In genomic region chr19:35248310-35249145, GRCh38 we compare ENCODE assay signal across 8 cellular contexts. TPM values are rescaled to one million over a fixed set of nuclear protein-coding genes. Genes with fewer than 3 reads are reported as not detected.
DNase-seq lines count a peak whose midpoint lies in the region; ATAC-seq and TF ChIP-seq lines count a peak whose summit lies in the region.

Gene LSR, plus strand, starts transcription at chr19:35249002. Its CDS starts 21 bp downstream, at chr19:35249023.

- H3K56ac ChIP-seq in H9 (ENCODE audit: insufficient read length, low read depth, low read length): peak within 1 kb of the TSS; percentile 95

- peak within 1 kb of the TSS; percentile 27 for H4K91ac ChIP-seq in H9 (ENCODE audit: insufficient read length, low read depth, low read length)

- H3K4me3 Mint-ChIP-seq in H9 (peak within 1 kb of the TSS; percentile 99 to 100), naive B cell (peak within 1 kb of the TSS; percentile 82 to 96 (median 93))
- peak within 1 kb of the TSS; percentile 79 for H3K4me3 Mint-ChIP-seq in activated CD4-positive, alpha-beta T cell treated with anti-CD3 and anti-CD28 coated beads, Interleukin-2, amount 10 ng/mL, durations not matched to agents 24 days and 14 days

- peaks cover 0 to 3% of the 10 kb centered on the region in 2 experiments; a peak in 2 of 5 replicates for H3K9me3 Mint-ChIP-seq in H9
- H3K9me3 Mint-ChIP-seq in activated CD4-positive, alpha-beta T cell treated with anti-CD3 and anti-CD28 coated beads, Interleukin-2, amount 10 ng/mL, durations not matched to agents 24 days and 14 days: peaks cover 3% of the 10 kb centered on the region
- peaks cover 0 to under 1% (median 0%) of the 10 kb centered on the region in 7 donors for H3K9me3 Mint-ChIP-seq in naive B cell

- peak within 1 kb of the TSS; percentile 98 for H2BK12ac ChIP-seq in H9 (ENCODE audit: insufficient read length, low read depth, low read length)

- peak within 1 kb of the TSS; percentile 100 for H3K14ac ChIP-seq in H9 (ENCODE audit: insufficient read depth, low read length)

- peak; percentile 14; the same call in 1 of the 3 replicates for TF ChIP-seq CTCF in H9 (conservative IDR thresholded peaks at IDR 0.05)

- H3K27ac Mint-ChIP-seq in H9 (peak within 1 kb of the TSS; percentile 100), naive B cell (peak within 1 kb of the TSS; percentile 93 to 97 (median 94))
- peak within 1 kb of the TSS; percentile 42 for H3K27ac Mint-ChIP-seq in activated CD4-positive, alpha-beta T cell treated with anti-CD3 and anti-CD28 coated beads, Interleukin-2, amount 10 ng/mL, durations not matched to agents 24 days and 14 days

- in situ Hi-C loops in G401 (cut with HindIII; ENCODE audit: low sequenced_read_pairs): no loop called here

- DNase-seq in G401 (ENCODE audit: low spot score) (peak; percentile 41), H9 (peak; percentile 95), NCI-H1436 (lab: John Stamatoyannopoulos, UW) (peak; percentile 92), naive B cell (peak; percentile 77), UCSD-AML1 (lab: John Stamatoyannopoulos, UW; ENCODE audit: unreplicated experiment) (no peak)
- peak; percentile 83 for DNase-seq in activated CD4-positive, alpha-beta T cell treated with anti-CD3 and anti-CD28 coated beads, Interleukin-2, amount 10 ng/mL, durations not matched to agents 24 days and 14 days
- peak; percentile 69 for DNase-seq in effector CD8-positive, alpha-beta T cell (lab: John Stamatoyannopoulos, UW)

- H3K4me3 ChIP-seq in subcutaneous abdominal adipose tissue (ENCODE audit: low read depth in 1 of 5, low read length in 5 of 5): peak within 1 kb of the TSS in 4 of 5 donors; percentile 51 to 72 (median 67)

- H3K36me3 Mint-ChIP-seq in H9 (ENCODE audit: insufficient read depth in 1 of 3, low read depth in 3 of 3): peaks cover 27 to 43% (median 39%) of the 10 kb centered on the region in 3 experiments
- peaks cover 4% of the 10 kb centered on the region for H3K36me3 Mint-ChIP-seq in activated CD4-positive, alpha-beta T cell treated with anti-CD3 and anti-CD28 coated beads, Interleukin-2, amount 10 ng/mL, durations not matched to agents 24 days and 14 days (ENCODE audit: low read depth)
- no peaks in the 10 kb centered on the region for H3K36me3 Mint-ChIP-seq in naive B cell

- peaks cover 0 to 5% (median 0%) of the 10 kb centered on the region in 5 donors for H3K36me3 ChIP-seq in subcutaneous abdominal adipose tissue (ENCODE audit: control insufficient read depth in 5 of 5, insufficient read depth in 5 of 5, low read length in 5 of 5)

- peaks cover 7% of the 10 kb centered on the region for H3K23me2 ChIP-seq in H9 (ENCODE audit: insufficient read length, low read depth, low read length, poor library complexity, severe bottlenecking)

- H3K27me3 Mint-ChIP-seq in H9 (ENCODE audit: low read depth) (no peaks in the 10 kb centered on the region; the same call in 1 of the 2 replicates), naive B cell (peaks cover 0 to 6% (median 5%) of the 10 kb centered on the region in 3 donors)
- H3K27me3 Mint-ChIP-seq in activated CD4-positive, alpha-beta T cell treated with anti-CD3 and anti-CD28 coated beads, Interleukin-2, amount 10 ng/mL, durations not matched to agents 24 days and 14 days: peaks cover 48% of the 10 kb centered on the region

- H3K9me3 ChIP-seq in H9 (ENCODE audit: control insufficient read depth, low read depth, low read length): no peaks in the 10 kb centered on the region
- peaks cover 0 to 11% (median 0%) of the 10 kb centered on the region in 5 donors for H3K9me3 ChIP-seq in subcutaneous abdominal adipose tissue (ENCODE audit: control insufficient read depth in 5 of 5, low read length in 5 of 5)

- no peak within 1 kb of the TSS; the same call in 1 of the 2 replicates for H3K4ac ChIP-seq in H9 (ENCODE audit: low read depth, low read length)

- WGBS in H9 (ENCODE audit: extremely low coverage, insufficient read length, low lambda C conversion rate): no CpG with 5 or more reads among the region's 69 CpGs

- peak within 1 kb of the TSS; percentile 95 for H4K8ac ChIP-seq in H9 (replicated peaks; ENCODE audit: insufficient read length, low read depth, low read length)

- H3T11ph ChIP-seq in H9 (ENCODE audit: low read length): peak within 1 kb of the TSS; percentile 89

- no peak within 1 kb of the TSS for H2AK5ac ChIP-seq in H9 (ENCODE audit: insufficient read length, low read length)

- no peaks in the 10 kb centered on the region; the same call in 1 of the 2 replicates for H3K4me1 ChIP-seq in H9 (ENCODE audit: insufficient read depth, low read length)
- H3K4me1 ChIP-seq in subcutaneous abdominal adipose tissue (ENCODE audit: control insufficient read depth in 5 of 5, insufficient read depth in 5 of 5, low read length in 5 of 5): peaks cover 0 to 34% (median 18%) of the 10 kb centered on the region in 5 donors

- H2BK15ac ChIP-seq in H9 (ENCODE audit: low read depth, low read length): no peak within 1 kb of the TSS

- H3K4me1 Mint-ChIP-seq in H9: peaks cover 33 to 38% of the 10 kb centered on the region in 2 experiments
- H3K4me1 Mint-ChIP-seq in activated CD4-positive, alpha-beta T cell treated with anti-CD3 and anti-CD28 coated beads, Interleukin-2, amount 10 ng/mL, durations not matched to agents 24 days and 14 days: peaks cover 19% of the 10 kb centered on the region
- peaks cover 22 to 40% (median 30%) of the 10 kb centered on the region in 3 donors for H3K4me1 Mint-ChIP-seq in naive B cell

- ATAC-seq in naive B cell (ENCODE audit: low read depth in 2 of 2): peak; percentile 84 to 85

- peak within 1 kb of the TSS; percentile 71 for H2AFZ ChIP-seq in H9 (ENCODE audit: low read length)

- H3K23ac ChIP-seq in H9 (ENCODE audit: insufficient read length, low read depth, low read length): peak within 1 kb of the TSS; percentile 77

- peak within 1 kb of the TSS; percentile 100 for H2BK5ac ChIP-seq in H9 (ENCODE audit: insufficient read length, low read length)

- H3K27ac ChIP-seq in H9 (ENCODE audit: insufficient read length, low read depth, low read length) (peak within 1 kb of the TSS; percentile 99), subcutaneous abdominal adipose tissue (ENCODE audit: low read depth, low read length) (no peak within 1 kb of the TSS)

- peak within 1 kb of the TSS; percentile 100 for H3K18ac ChIP-seq in H9 (ENCODE audit: insufficient read length, low read depth, low read length)

- peak within 1 kb of the TSS; percentile 97 for H4K5ac ChIP-seq in H9 (ENCODE audit: insufficient read length, low read depth, low read length)

- H3K79me1 ChIP-seq in H9 (ENCODE audit: insufficient read depth, low read depth, low read length, poor library complexity, severe bottlenecking): peaks cover 5% of the 10 kb centered on the region

- intact Hi-C loops in activated CD4-positive, alpha-beta T cell treated with anti-CD3 and anti-CD28 coated beads, Interleukin-2, amount 10 ng/mL, durations not matched to agents 24 days and 14 days (cut with micrococcal nuclease): loop anchor here (5.0 kb wide), 1 partner anchor 36 kb away; no protein-coding TSS in a partner anchor

- peaks cover 6% of the 10 kb centered on the region for H4K20me1 ChIP-seq in H9 (ENCODE audit: control insufficient read depth, insufficient read depth, insufficient read length)

- H3K9ac ChIP-seq in H9 (ENCODE audit: extremely low read depth, insufficient read length, low read length): peak within 1 kb of the TSS; percentile 99
- H3K9ac ChIP-seq in subcutaneous abdominal adipose tissue (ENCODE audit: low read length in 5 of 5): peak within 1 kb of the TSS in 3 of 5 donors; percentile 30 to 60 (median 47)

- H3K4me2 ChIP-seq in H9 (ENCODE audit: insufficient read depth, insufficient read length, low read length): peak within 1 kb of the TSS; percentile 67

- peak within 1 kb of the TSS; percentile 76 for H2BK120ac ChIP-seq in H9 (ENCODE audit: low read depth, low read length, poor library complexity, severe bottlenecking)

- H2BK20ac ChIP-seq in H9 (ENCODE audit: low read depth, low read length, poor library complexity, severe bottlenecking): no peak within 1 kb of the TSS

- H3K79me2 ChIP-seq in H9 (ENCODE audit: insufficient read depth, low read length): peaks cover 15% of the 10 kb centered on the region; the same call in 1 of the 2 replicates

- H3K27me3 ChIP-seq in H9 (ENCODE audit: insufficient read depth, low read length): no peaks in the 10 kb centered on the region
- peaks cover 11 to 29% (median 25%) of the 10 kb centered on the region in 5 donors for H3K27me3 ChIP-seq in subcutaneous abdominal adipose tissue (ENCODE audit: control insufficient read depth in 5 of 5, insufficient read depth in 4 of 5, low read length in 5 of 5)

RNA-seq across cellular contexts. Expression of gene LSR, which starts in this region (rescaled TPM):
- 16.7 and 18.7 TPM in 2 replicates for total RNA-seq in G401 (2014; rRNA removed; shearing (Covaris generic))
- total RNA-seq in H9 (2021): 151 and 152 TPM in 2 replicates
- 2.2 and 2.8 TPM in 2 replicates for total RNA-seq in activated CD4-positive, alpha-beta T cell treated with anti-CD3 and anti-CD28 coated beads, Interleukin-2, amount 10 ng/mL, durations not matched to agents 24 days and 14 days
- polyA plus RNA-seq in naive B cell (ENCODE audit: low read depth in 6 of 6): 10 to 100 TPM; 11.7 to 46.3 (median 34.8) TPM

Comparison
In these comparisons a context has a peak if more than half of its experiments do, and no peak if none do; other contexts are left out.
1. H3K27ac Mint-ChIP-seq: peak in every context shown above with its lines; median percentile 100 in H9; 94 in naive B cell; 42 in activated CD4-positive, alpha-beta T cell treated with anti-CD3 and anti-CD28 coated beads, Interleukin-2, amount 10 ng/mL, durations not matched to agents 24 days and 14 days.